ENCODE assay signal across 19 cellular contexts in the genomic region with DNA sequence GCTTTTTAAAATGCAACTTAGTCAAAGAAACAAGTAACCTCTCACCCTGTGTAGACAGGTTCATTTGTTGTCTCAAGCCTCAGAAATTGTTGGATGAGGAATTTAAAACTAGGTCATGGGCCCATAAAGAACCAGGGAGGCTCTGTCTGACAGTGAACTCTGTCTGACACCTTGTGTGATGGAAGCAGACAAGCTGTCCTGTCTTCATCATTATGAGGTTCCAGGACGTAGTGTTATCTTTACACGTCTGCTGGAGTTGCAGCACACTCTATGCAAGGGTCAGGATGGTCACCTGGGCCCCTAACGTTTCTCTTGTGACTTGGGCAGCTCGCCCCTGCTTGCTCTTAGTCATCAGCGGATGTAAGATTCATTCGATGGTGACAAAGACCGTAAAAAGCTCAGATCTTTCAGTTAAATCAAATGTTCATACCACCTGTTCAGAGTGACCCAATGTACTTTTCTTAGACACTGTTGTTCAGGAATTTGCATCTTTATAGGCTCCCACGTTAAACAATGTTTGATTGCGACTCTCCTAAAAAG.
"Had no signal": no experiment of that assay in that cellular context is flagged by ENCODE, and none has a peak within 500 bp of the region (broad histone marks: within the 10 kb centered on the region; RNA-seq: fewer than 3 reads in every experiment).

No MANE protein-coding gene starts in this region.

- H3K9ac ChIP-seq: parathyroid adenoma had no signal

- H3K4me3 ChIP-seq: colonic mucosa, prostate gland, tibial artery, upper lobe of left lung, uterus had no signal

- H3K36me3 ChIP-seq: colonic mucosa, prostate gland, tibial artery, upper lobe of left lung, uterus had no signal

- FAIRE-seq: small intestine had no signal

- H3K36me3 Mint-ChIP-seq: naive thymus-derived CD4-positive, alpha-beta T cell; stimulated activated effector memory CD8-positive, alpha-beta T cell treated with anti-CD3 and anti-CD28 coated beads, Interleukin-12 subunit alpha, Interleukin-12 subunit beta, amount 100 ng/mL, for 72 hours had no signal

- H3K27me3 ChIP-seq: colonic mucosa, tibial artery, upper lobe of left lung, uterus had no signal

- H3K27ac Mint-ChIP-seq: endodermal cell; naive thymus-derived CD4-positive, alpha-beta T cell; nephron progenitor cell; stimulated activated effector memory CD8-positive, alpha-beta T cell treated with anti-CD3 and anti-CD28 coated beads, Interleukin-12 subunit alpha, Interleukin-12 subunit beta, amount 100 ng/mL, for 72 hours had no signal

- DNase-seq: colonic mucosa; dermis blood vessel endothelial cell; endodermal cell; erythroblast; foreskin keratinocyte; left colon; naive thymus-derived CD4-positive, alpha-beta T cell; nephron progenitor cell; retina; small intestine; stimulated activated CD4-positive, alpha-beta T cell treated with anti-CD3 and anti-CD28 coated beads, Interleukin-4, amount 100 ng/mL, for 1 hour; stimulated activated CD8-positive, alpha-beta memory T cell treated with anti-CD3 and anti-CD28 coated beads, Interleukin-4, amount 100 ng/mL, for 48 hours; stimulated activated naive CD8-positive, alpha-beta T cell treated with anti-CD3 and anti-CD28 coated beads, Interleukin-15, Interleukin-2, amounts not matched to agents 100 U/mL and 50 U/mL, for 24 hours; tibial artery; upper lobe of left lung; uterus had no signal

- H3K27ac ChIP-seq: colonic mucosa, foreskin keratinocyte, parathyroid adenoma, prostate gland, tibial artery, upper lobe of left lung, uterus had no signal

- H3K4me1 ChIP-seq: colonic mucosa, foreskin keratinocyte, parathyroid adenoma, prostate gland, tibial artery, upper lobe of left lung, uterus had no signal

- H3K4me1 Mint-ChIP-seq: endodermal cell; naive thymus-derived CD4-positive, alpha-beta T cell had no signal

- H3K9me3 ChIP-seq: colonic mucosa, prostate gland, tibial artery, upper lobe of left lung, uterus had no signal

- H3K4me3 Mint-ChIP-seq: endodermal cell; naive thymus-derived CD4-positive, alpha-beta T cell; nephron progenitor cell; stimulated activated effector memory CD8-positive, alpha-beta T cell treated with anti-CD3 and anti-CD28 coated beads, Interleukin-12 subunit alpha, Interleukin-12 subunit beta, amount 100 ng/mL, for 72 hours had no signal

- H3K79me2 ChIP-seq: parathyroid adenoma had no signal

- H3K9me3 Mint-ChIP-seq: naive thymus-derived CD4-positive, alpha-beta T cell; stimulated activated effector memory CD8-positive, alpha-beta T cell treated with anti-CD3 and anti-CD28 coated beads, Interleukin-12 subunit alpha, Interleukin-12 subunit beta, amount 100 ng/mL, for 72 hours had no signal
